ENCODE assay signal across 19 cellular contexts in the genomic region with DNA sequence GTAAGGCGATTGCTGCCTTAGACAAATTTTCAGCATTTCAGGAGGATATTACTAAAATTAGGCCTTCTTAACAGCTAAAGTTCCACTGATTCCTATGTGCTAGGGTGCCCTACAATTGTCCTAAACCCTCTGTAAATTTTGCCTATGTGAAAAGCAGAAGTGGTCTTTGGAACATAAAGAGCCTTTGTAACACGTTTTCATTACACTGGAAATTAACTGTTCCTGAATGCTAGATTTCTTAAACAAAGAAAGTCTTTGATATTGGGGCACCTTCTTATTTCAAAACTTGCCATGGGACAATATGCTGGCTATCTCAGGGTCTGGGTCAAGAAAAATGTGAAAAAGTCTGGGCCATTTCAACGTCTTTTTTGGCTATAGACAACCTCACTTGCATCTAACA.
"Had no signal": no experiment of that assay in that cellular context is flagged by ENCODE, and none has a peak within 500 bp of the region (broad histone marks: within the 10 kb centered on the region; RNA-seq: fewer than 3 reads in every experiment).

No MANE protein-coding gene starts in this region.

- H3K4me1 ChIP-seq: Peyer's patch, SJSA1 had no signal

- H3K9ac ChIP-seq: SK-N-SH had no signal

- DNase-seq: Karpas-422, KG1, MG63, NCI-H1092, NCI-H1417 treated with DMSO at 0.1 percent for 48 hours, NCI-H1930, NCI-H2107, NCI-H226, NCI-H510A, NCI-H524 treated with DMSO at 0.1 percent for 48 hours, NCI-H774, Peyer's patch, Right ventricle myocardium superior, SIG-M5, SK-N-SH, T-helper 1 cell, T-helper 17 cell had no signal

- ATAC-seq: T-helper 17 cell had no signal

- H3K36me3 ChIP-seq: MG63, Peyer's patch, SJSA1 had no signal

- H3K4me2 ChIP-seq: PC-9, SK-N-SH had no signal

- H3K4me3 ChIP-seq: MG63, PC-9, Peyer's patch, SJSA1 had no signal

- H3K27ac ChIP-seq: PC-9, Peyer's patch, SJSA1 had no signal

- H2AFZ ChIP-seq: PC-9 had no signal

- H3K9me3 ChIP-seq: Peyer's patch, SJSA1, SK-N-SH had no signal

- H3K27me3 ChIP-seq: MG63, Peyer's patch, SJSA1 had no signal
